In genomic region chr12:22473212-22473611, GRCh38 we compare ENCODE assay signal across 14 cellular contexts.
DNase-seq lines count a peak whose midpoint lies in the region; ATAC-seq and TF ChIP-seq lines count a peak whose summit lies in the region.
"Had no signal": no experiment of that assay in that cellular context is flagged by ENCODE, and none has a peak within 500 bp of the region (broad histone marks: within the 10 kb centered on the region; RNA-seq: fewer than 3 reads in every experiment).

No MANE protein-coding gene starts in this region.

- no peak for TF ChIP-seq CTCF in NB4 (IDR thresholded peaks at IDR 0.05; ENCODE audit: low read depth, low read length)
- TF ChIP-seq CTCF in A673 (conservative IDR thresholded peaks at IDR 0.05; ENCODE audit: low read depth, low read length) = no peak

- H3K9me3 Mint-ChIP-seq in CD4-positive, alpha-beta memory T cell = no peaks in the 10 kb centered on the region
- H3K9me3 Mint-ChIP-seq: neural crest cell had no signal

- H3K27ac ChIP-seq in CD4-positive, alpha-beta memory T cell (ENCODE audit: low read depth, low read length) = no peak overlapping the region
- no peak overlapping the region for H3K27ac ChIP-seq in A673 (ENCODE audit: low read depth, low read length, poor library complexity, severe bottlenecking)
- H3K27ac ChIP-seq: adrenal gland had no signal

- H3K27me3 Mint-ChIP-seq in CD4-positive, alpha-beta memory T cell = no peaks in the 10 kb centered on the region

- peaks cover 34 to 41% of the 10 kb centered on the region in 2 donors for H3K36me3 Mint-ChIP-seq in CD4-positive, alpha-beta memory T cell

- POLR2A ChIA-PET in CD4-positive, alpha-beta memory T cell (lab: Charles Lee; ENCODE audit: partially characterized antibody) = no interaction called here
- POLR2A ChIA-PET in A673 (lab: Charles Lee; ENCODE audit: low non-redundant PET) = no interaction called here

- H3K4me1 Mint-ChIP-seq in CD4-positive, alpha-beta memory T cell = peaks cover 10 to 17% (median 12%) of the 10 kb centered on the region in 4 donors

- H3K36me3 ChIP-seq in CD4-positive, alpha-beta memory T cell (ENCODE audit: insufficient read depth, low read length) = peaks cover 18% of the 10 kb centered on the region
- H3K36me3 ChIP-seq in A673 (ENCODE audit: insufficient read depth, low read length, poor library complexity, severe bottlenecking) = no peaks in the 10 kb centered on the region

- DNase-seq in CD4-positive, alpha-beta memory T cell = peak in 1 of 5 donors; percentile 13
- DNase-seq in NB4 (ENCODE audit: low read depth) = peak; percentile 24
- DNase-seq in SIG-M5 (lab: John Stamatoyannopoulos, UW) = no peak
- no peak for DNase-seq in A673 (ENCODE audit: low spot score)
- DNase-seq in activated gamma-delta T cell (lab: John Stamatoyannopoulos, UW) = no peak
- no peak for DNase-seq in SKM-1 (lab: John Stamatoyannopoulos, UW; ENCODE audit: unreplicated experiment)
- DNase-seq: activated CD4-positive, alpha-beta T cell treated with anti-CD3 and anti-CD28 coated beads, Interleukin-2, amount 50 U/mL, for 4 hours; adrenal gland; effector CD4-positive, alpha-beta T cell; KBM-7; left colon had no signal

- no TSS peak for BruUV-seq in A673 (replicated peaks; lab: Mats Ljungman, UMichigan)

- TF ChIP-seq POLR2A in NB4 (IDR thresholded peaks at IDR 0.05; ENCODE audit: extremely low read depth, insufficient read length) = no peak

- peak overlapping the region in 7 of 8 donors; percentile 13 to 69 (median 55) for H3K4me3 Mint-ChIP-seq in CD4-positive, alpha-beta memory T cell
- H3K4me3 Mint-ChIP-seq: neural crest cell had no signal

- ATAC-seq in GM19035 (IDR thresholded peaks at IDR 0.05; ENCODE audit: unreplicated experiment) = peak; percentile 53
- peak; percentile 65 for ATAC-seq in HG02759 (IDR thresholded peaks at IDR 0.05; ENCODE audit: unreplicated experiment)
- ATAC-seq: left colon had no signal

- no peaks in the 10 kb centered on the region for H3K27me3 ChIP-seq in CD4-positive, alpha-beta memory T cell (ENCODE audit: insufficient read depth, low read length)
- no peaks in the 10 kb centered on the region for H3K27me3 ChIP-seq in A673 (replicated peaks; ENCODE audit: insufficient read depth, low read depth, low read length, poor library complexity)
- H3K27me3 ChIP-seq: adrenal gland had no signal

- intact Hi-C loops in CD4-positive, alpha-beta memory T cell (cut with micrococcal nuclease) = no loop called here
- intact Hi-C loops in A673 (cut with micrococcal nuclease; ENCODE audit: unreplicated experiment) = no loop called here

- CTCF ChIA-PET in CD4-positive, alpha-beta memory T cell (lab: Charles Lee; ENCODE audit: partially characterized antibody) = interaction anchor here (1.2 to 3.7 kb wide), 2 partner anchors 12 to 14 kb away, joined by 3 to 11 read pairs; no protein-coding TSS in a partner anchor
- CTCF ChIA-PET in A673 (lab: Charles Lee) = no interaction called here

- no peaks in the 10 kb centered on the region for H3K9me3 ChIP-seq in CD4-positive, alpha-beta memory T cell (ENCODE audit: control insufficient read depth in 1 of 2, low read length in 2 of 2)
- no peaks in the 10 kb centered on the region for H3K9me3 ChIP-seq in A673 (ENCODE audit: low read depth, low read length, poor library complexity, severe bottlenecking)
- H3K9me3 ChIP-seq: adrenal gland had no signal

- no peak overlapping the region for H3K4me3 ChIP-seq in CD4-positive, alpha-beta memory T cell (ENCODE audit: low read length in 2 of 2)
- no peak overlapping the region for H3K4me3 ChIP-seq in NB4 (ENCODE audit: low read depth, low read length)
- no peak overlapping the region for H3K4me3 ChIP-seq in A673 (ENCODE audit: low read depth, low read length, poor library complexity, severe bottlenecking)
- H3K4me3 ChIP-seq: adrenal gland had no signal

- H3K27ac Mint-ChIP-seq in CD4-positive, alpha-beta memory T cell = peak overlapping the region in 5 of 7 donors; percentile 49 to 89 (median 63)

- H3K4me1 ChIP-seq in CD4-positive, alpha-beta memory T cell (ENCODE audit: insufficient read depth, low read length) = peaks cover 10% of the 10 kb centered on the region
- H3K4me1 ChIP-seq in A673 (ENCODE audit: insufficient read depth, low read length, poor library complexity, severe bottlenecking) = no peaks in the 10 kb centered on the region
- H3K4me1 ChIP-seq: adrenal gland had no signal
